12 cellular contexts compared by ENCODE assay signal in genomic region chr15:94845391-94845718, GRCh38.
DNase-seq lines count a peak whose midpoint lies in the region; ATAC-seq and TF ChIP-seq lines count a peak whose summit lies in the region.
"Had no signal": no experiment of that assay in that cellular context is flagged by ENCODE, and none has a peak within 500 bp of the region (broad histone marks: within the 10 kb centered on the region; RNA-seq: fewer than 3 reads in every experiment).

No MANE protein-coding gene starts in this region.

- H3K27me3 ChIP-seq in AG04450 (ENCODE audit: control insufficient read depth, insufficient read depth, low read length) (no peaks in the 10 kb centered on the region), RWPE2 (ENCODE audit: insufficient read depth, poor library complexity, severe bottlenecking) (no peaks in the 10 kb centered on the region), gastroesophageal sphincter (no peaks in the 10 kb centered on the region), parathyroid adenoma (ENCODE audit: control insufficient read depth, insufficient read depth, low read length) (no peaks in the 10 kb centered on the region)
- H3K27me3 ChIP-seq: SJSA1 had no signal

- POLR2A ChIA-PET in AG04450 (lab: Yijun Ruan, JAX) (interaction anchor here (0.7 kb wide), 1 partner anchor 921 kb away, joined by 4 read pairs; no protein-coding TSS in a partner anchor), T-cell (lab: Charles Lee) (no interaction called here)

- no peak for TF ChIP-seq POLR2A in gastroesophageal sphincter (IDR thresholded peaks at IDR 0.05)

- TF ChIP-seq CTCF in AG04450 (IDR thresholded peaks at IDR 0.05; ENCODE audit: low read depth, low read length), result no peak
- TF ChIP-seq CTCF in RWPE2 (IDR thresholded peaks at IDR 0.05; ENCODE audit: poor library complexity, severe bottlenecking), result peak; percentile 21
- no peak for TF ChIP-seq CTCF in gastroesophageal sphincter (IDR thresholded peaks at IDR 0.05)
- TF ChIP-seq CTCF in parathyroid adenoma (IDR thresholded peaks at IDR 0.05), result no peak

- H3K4me1 Mint-ChIP-seq in T-helper 2 cell treated with Interferon-gamma antibody and Interleukin-4, amounts not matched to agents 5 μg/mL and 100 μg/mL, for 36 hours (ENCODE audit: low read depth), result no peaks in the 10 kb centered on the region
- H3K4me1 Mint-ChIP-seq in T-cell, result peaks cover 0 to 3% (median 0%) of the 10 kb centered on the region in 3 donors

- CTCF ChIA-PET in AG04450 (lab: Charles Lee), result no interaction called here
- CTCF ChIA-PET in T-cell (lab: Charles Lee), result no interaction called here

- H3K4me1 ChIP-seq in RWPE2 (ENCODE audit: insufficient read depth, poor library complexity, severe bottlenecking) (no peaks in the 10 kb centered on the region), gastroesophageal sphincter (peaks cover 0 to 30% (median 0%) of the 10 kb centered on the region in 3 donors), parathyroid adenoma (no peaks in the 10 kb centered on the region)
- H3K4me1 ChIP-seq: SJSA1 had no signal

- ATAC-seq in RWPE2 (ENCODE audit: low read depth) (no peak), gastroesophageal sphincter (no peak), T-cell (replicated peaks in 1 of 4) (no peak)

- DNase-seq in AG04450 (ENCODE audit: low read depth, low spot score) (no peak), RWPE2 (ENCODE audit: low spot score) (no peak), GM03348 (ENCODE audit: low spot score) (no peak), T-cell (no peak), NCI-H2107 treated with DMSO at 0.1 percent for 48 hours (lab: John Stamatoyannopoulos, UW; ENCODE audit: unreplicated experiment) (no peak)
- no peak for DNase-seq in T-helper 2 cell treated with Interferon-gamma antibody and Interleukin-4, amounts not matched to agents 5 μg/mL and 100 μg/mL, for 36 hours (ENCODE audit: low spot score)
- DNase-seq: NCI-H446 treated with DMSO at 0.1 percent for 48 hours had no signal

- no peak overlapping the region for H3K4me3 Mint-ChIP-seq in T-helper 2 cell treated with Interferon-gamma antibody and Interleukin-4, amounts not matched to agents 5 μg/mL and 100 μg/mL, for 36 hours
- H3K4me3 Mint-ChIP-seq in T-cell, result no peak overlapping the region
- H3K4me3 Mint-ChIP-seq: IgD-negative memory B cell had no signal

- peaks cover 33% of the 10 kb centered on the region for H3K27me3 Mint-ChIP-seq in T-helper 2 cell treated with Interferon-gamma antibody and Interleukin-4, amounts not matched to agents 5 μg/mL and 100 μg/mL, for 36 hours (ENCODE audit: low read depth)
- H3K27me3 Mint-ChIP-seq in T-cell, result peaks cover 30 to 37% of the 10 kb centered on the region in 2 donors

- no peak overlapping the region for H3K9ac ChIP-seq in parathyroid adenoma

- no peaks in the 10 kb centered on the region for H3K79me2 ChIP-seq in parathyroid adenoma

- 26 to 40% methylated on average over 5 to 9 of the region's 9 CpGs for WGBS in gastroesophageal sphincter (ENCODE audit: low coverage in 1 of 2), 2 donors

- TF ChIP-seq EP300 in gastroesophageal sphincter (IDR thresholded peaks at IDR 0.05), result no peak

- H3K4me2 ChIP-seq in parathyroid adenoma (ENCODE audit: low read length), result peak overlapping the region; percentile 67

- peak overlapping the region; percentile 38 for H3K4me3 ChIP-seq in AG04450 (ENCODE audit: low read depth, low read length)
- H3K4me3 ChIP-seq in RWPE2 (ENCODE audit: severe bottlenecking), result peak overlapping the region; percentile 28
- H3K4me3 ChIP-seq in gastroesophageal sphincter, result peak overlapping the region; percentile 40 to 61
- peak overlapping the region; percentile 43 for H3K4me3 ChIP-seq in parathyroid adenoma (ENCODE audit: low read depth, low read length)
- H3K4me3 ChIP-seq: SJSA1 had no signal

- H3K36me3 ChIP-seq in RWPE2 (ENCODE audit: low read depth), result no peaks in the 10 kb centered on the region
- no peaks in the 10 kb centered on the region for H3K36me3 ChIP-seq in gastroesophageal sphincter
- no peaks in the 10 kb centered on the region for H3K36me3 ChIP-seq in parathyroid adenoma (ENCODE audit: control insufficient read depth, insufficient read depth, low read length)
- H3K36me3 ChIP-seq: SJSA1 had no signal

- H2AFZ ChIP-seq in parathyroid adenoma, result no peak overlapping the region

- H3K9me3 ChIP-seq in AG04450 (ENCODE audit: control insufficient read depth, insufficient read depth, low read length), result peaks cover 7% of the 10 kb centered on the region
- no peaks in the 10 kb centered on the region for H3K9me3 ChIP-seq in RWPE2 (ENCODE audit: severe bottlenecking)
- peaks cover 0 to 13% (median 0%) of the 10 kb centered on the region in 3 donors for H3K9me3 ChIP-seq in gastroesophageal sphincter
- H3K9me3 ChIP-seq in parathyroid adenoma (ENCODE audit: control insufficient read depth, low read length), result no peaks in the 10 kb centered on the region

- H3K27ac Mint-ChIP-seq in T-helper 2 cell treated with Interferon-gamma antibody and Interleukin-4, amounts not matched to agents 5 μg/mL and 100 μg/mL, for 36 hours, result no peak overlapping the region
- no peak overlapping the region for H3K27ac Mint-ChIP-seq in T-cell

- peaks cover 3% of the 10 kb centered on the region for H3K9me3 Mint-ChIP-seq in T-helper 2 cell treated with Interferon-gamma antibody and Interleukin-4, amounts not matched to agents 5 μg/mL and 100 μg/mL, for 36 hours
- peaks cover 0 to 12% (median 10%) of the 10 kb centered on the region in 3 donors for H3K9me3 Mint-ChIP-seq in T-cell

- H3K27ac ChIP-seq in AG04450 (ENCODE audit: low read depth, low read length) (no peak overlapping the region), RWPE2 (ENCODE audit: poor library complexity, severe bottlenecking) (no peak overlapping the region), gastroesophageal sphincter (peak overlapping the region in 3 of 4 donors; percentile 72 to 85 (median 82)), parathyroid adenoma (peak overlapping the region; percentile 13)
- H3K27ac ChIP-seq: C4-2B, SJSA1 had no signal

- no peaks in the 10 kb centered on the region for H3K36me3 Mint-ChIP-seq in T-helper 2 cell treated with Interferon-gamma antibody and Interleukin-4, amounts not matched to agents 5 μg/mL and 100 μg/mL, for 36 hours (ENCODE audit: low read depth)
- H3K36me3 Mint-ChIP-seq in T-cell, result no peaks in the 10 kb centered on the region

Comparison
In these comparisons a context has a peak if more than half of its experiments do, and no peak if none do; other contexts are left out.
1. H3K27ac ChIP-seq: peak in gastroesophageal sphincter (3 of 4) and parathyroid adenoma (single experiment); none in AG04450 (single experiment) and RWPE2 (single experiment).
2. Peak in every context shown above with its lines, with median percentiles within 50 percentile points of each other: H3K4me3 ChIP-seq.